In genomic region chr1:213939888-213940287, GRCh38 we compare ENCODE assay signal across 18 cellular contexts. TPM values are rescaled to one million over a fixed set of nuclear protein-coding genes. Genes with fewer than 3 reads are reported as not detected.
"Had no signal": no experiment of that assay in that cellular context is flagged by ENCODE, and none has a peak within 500 bp of the region (broad histone marks: within the 10 kb centered on the region; RNA-seq: fewer than 3 reads in every experiment).

No MANE protein-coding gene starts in this region.

- H3K9me3 ChIP-seq: esophagus squamous epithelium, gastroesophageal sphincter, lower lobe of right lung, right atrium auricular region, sigmoid colon, stomach, thoracic aorta, uterus had no signal

- H3K4me3 ChIP-seq: esophagus squamous epithelium, gastroesophageal sphincter, left ventricle myocardium inferior, lower lobe of right lung, right atrium auricular region, sigmoid colon, skin epidermis, stomach, thoracic aorta, uterus had no signal

- H3K27ac ChIP-seq: esophagus squamous epithelium, gastroesophageal sphincter, left ventricle myocardium inferior, lower lobe of right lung, right atrium auricular region, sigmoid colon, skin epidermis, stomach, thoracic aorta, uterus had no signal

- ATAC-seq: effector memory CD8-positive, alpha-beta T cell; gastroesophageal sphincter; lower lobe of right lung; natural killer cell had no signal

- DNase-seq: effector memory CD8-positive, alpha-beta T cell; esophagus squamous epithelium; foreskin fibroblast; immature natural killer cell; left ventricle myocardium inferior; lower lobe of right lung; natural killer cell; posterior cingulate gyrus; sigmoid colon; stimulated activated CD4-positive, alpha-beta T cell treated with anti-CD3 and anti-CD28 coated beads, Interleukin-12 subunit alpha, Interleukin-12 subunit beta, amount 100 ng/mL, for 4 hours; stimulated activated naive CD4-positive, alpha-beta T cell; stomach; substantia nigra; uterus had no signal

- H3K27me3 ChIP-seq: esophagus squamous epithelium, right atrium auricular region, sigmoid colon, stomach, uterus had no signal

- H3K4me1 ChIP-seq: esophagus squamous epithelium, gastroesophageal sphincter, left ventricle myocardium inferior, lower lobe of right lung, right atrium auricular region, sigmoid colon, uterus had no signal

- H3K36me3 ChIP-seq: esophagus squamous epithelium, gastroesophageal sphincter, left ventricle myocardium inferior, lower lobe of right lung, right atrium auricular region, sigmoid colon, stomach, thoracic aorta, uterus had no signal

RNA-seq across cellular contexts. Expression of gene PROX1, which starts 47.9 kb away (rescaled TPM):
- total RNA-seq: natural killer cell had no signal
- polyA plus RNA-seq: immature natural killer cell had no signal
